ENCODE assay signal across 9 cellular contexts in genomic region chr18:13613591-13614317, GRCh38.
DNase-seq lines count a peak whose midpoint lies in the region; ATAC-seq and TF ChIP-seq lines count a peak whose summit lies in the region.
"Had no signal": no experiment of that assay in that cellular context is flagged by ENCODE, and none has a peak within 500 bp of the region (broad histone marks: within the 10 kb centered on the region; RNA-seq: fewer than 3 reads in every experiment).

No MANE protein-coding gene starts in this region.

- peak overlapping the region; percentile 8 to 90 (median 81) for H3K4me3 Mint-ChIP-seq in CD8-positive, alpha-beta memory T cell
- peak overlapping the region; percentile 78 for H3K4me3 Mint-ChIP-seq in activated CD4-positive, alpha-beta memory T cell treated with anti-CD3 and anti-CD28 coated beads for 36 hours
- H3K4me3 Mint-ChIP-seq in naive B cell, result peak overlapping the region; percentile 83 to 98 (median 90)

- peaks cover 52% of the 10 kb centered on the region for H3K4me1 ChIP-seq in CD8-positive, alpha-beta memory T cell (ENCODE audit: insufficient read depth, low read length)
- no peaks in the 10 kb centered on the region for H3K4me1 ChIP-seq in right lobe of liver

- POLR2A ChIA-PET in CD8-positive, alpha-beta memory T cell (lab: Charles Lee), result interaction anchor here (0.7 to 1.0 kb wide), 2 partner anchors 36 to 76 kb away, joined by 3 read pairs; no protein-coding TSS in a partner anchor
- POLR2A ChIA-PET in activated CD4-positive, alpha-beta memory T cell treated with anti-CD3 and anti-CD28 coated beads for 36 hours (lab: Charles Lee), result interaction anchor here (1.2 to 4.7 kb wide), 8 partner anchors 26 to 348 kb away, joined by 3 to 39 read pairs (median 8); partner anchors contain the start of genes FAM210A and RNMT

- no peaks in the 10 kb centered on the region for H3K36me3 ChIP-seq in CD8-positive, alpha-beta memory T cell (ENCODE audit: insufficient read depth, low read length)
- H3K36me3 ChIP-seq in right lobe of liver, result no peaks in the 10 kb centered on the region

- intact Hi-C loops in activated CD4-positive, alpha-beta memory T cell treated with anti-CD3 and anti-CD28 coated beads for 36 hours (cut with micrococcal nuclease), result loop anchor here (2.0 to 5.0 kb wide), 5 partner anchors 113 to 396 kb away; partner anchors contain the start of genes FAM210A, LDLRAD4 and RNMT
- intact Hi-C loops in right lobe of liver (cut with DNase I), result no loop called here

- no peak for TF ChIP-seq POLR2A in right lobe of liver (IDR thresholded peaks at IDR 0.05)

- H3K4me3 ChIP-seq in CD8-positive, alpha-beta memory T cell (ENCODE audit: low read length), result no peak overlapping the region
- H3K4me3 ChIP-seq in right lobe of liver, result no peak overlapping the region

- CTCF ChIA-PET in CD8-positive, alpha-beta memory T cell (lab: Charles Lee), result interaction anchor here (0.9 to 2.3 kb wide), 8 partner anchors 15 to 395 kb away, joined by 3 to 6 read pairs (median 3); partner anchors contain the start of gene LDLRAD4
- CTCF ChIA-PET in activated CD4-positive, alpha-beta memory T cell treated with anti-CD3 and anti-CD28 coated beads for 36 hours (lab: Charles Lee), result interaction anchor here (1.2 to 9.5 kb wide), 7 partner anchors 15 to 398 kb away, joined by 3 to 86 read pairs (median 6); no protein-coding TSS in a partner anchor

- TF ChIP-seq CTCF in right lobe of liver (IDR thresholded peaks at IDR 0.05), result no peak

- H3K27me3 ChIP-seq in CD8-positive, alpha-beta memory T cell (ENCODE audit: insufficient read depth, low read length, poor library complexity, severe bottlenecking), result no peaks in the 10 kb centered on the region
- H3K27me3 ChIP-seq in right lobe of liver, result no peaks in the 10 kb centered on the region

- H3K27ac Mint-ChIP-seq in CD8-positive, alpha-beta memory T cell, result peak overlapping the region; percentile 2 to 97 (median 76)
- peak overlapping the region; percentile 92 for H3K27ac Mint-ChIP-seq in activated CD4-positive, alpha-beta memory T cell treated with anti-CD3 and anti-CD28 coated beads for 36 hours
- H3K27ac Mint-ChIP-seq in naive B cell, result peak overlapping the region; percentile 98 to 100 (median 100)

- H3K36me3 Mint-ChIP-seq in CD8-positive, alpha-beta memory T cell, result peaks cover 0 to 4% (median 0%) of the 10 kb centered on the region in 3 donors
- peaks cover 3% of the 10 kb centered on the region for H3K36me3 Mint-ChIP-seq in activated CD4-positive, alpha-beta memory T cell treated with anti-CD3 and anti-CD28 coated beads for 36 hours
- H3K36me3 Mint-ChIP-seq in naive B cell, result no peaks in the 10 kb centered on the region

- peaks cover 68 to 98% (median 80%) of the 10 kb centered on the region in 3 donors for H3K4me1 Mint-ChIP-seq in CD8-positive, alpha-beta memory T cell
- peaks cover 89% of the 10 kb centered on the region for H3K4me1 Mint-ChIP-seq in activated CD4-positive, alpha-beta memory T cell treated with anti-CD3 and anti-CD28 coated beads for 36 hours (ENCODE audit: low read depth)
- peaks cover 70 to 83% (median 81%) of the 10 kb centered on the region in 3 donors for H3K4me1 Mint-ChIP-seq in naive B cell

- H3K27ac ChIP-seq in CD8-positive, alpha-beta memory T cell (ENCODE audit: low read depth, low read length), result no peak overlapping the region
- no peak overlapping the region for H3K27ac ChIP-seq in right lobe of liver

- DNase-seq in CD8-positive, alpha-beta memory T cell, result peak in 1 of 5 donors; percentile 28
- DNase-seq in activated CD4-positive, alpha-beta memory T cell treated with anti-CD3 and anti-CD28 coated beads for 36 hours, result peak; percentile 20
- peak; percentile 81 for DNase-seq in naive B cell
- DNase-seq in DMS114 treated with DMSO at 0.1 percent for 48 hours (lab: John Stamatoyannopoulos, UW; ENCODE audit: unreplicated experiment), result no peak
- no peak for DNase-seq in right lobe of liver
- no peak for DNase-seq in NCI-H446 (lab: John Stamatoyannopoulos, UW)
- DNase-seq in glomerular visceral epithelial cell (ENCODE audit: extremely low spot score), result no peak
- DNase-seq: NCI-H1930 had no signal

- H3K9me3 Mint-ChIP-seq in CD8-positive, alpha-beta memory T cell, result no peaks in the 10 kb centered on the region
- H3K9me3 Mint-ChIP-seq in activated CD4-positive, alpha-beta memory T cell treated with anti-CD3 and anti-CD28 coated beads for 36 hours, result no peaks in the 10 kb centered on the region
- H3K9me3 Mint-ChIP-seq in naive B cell, result no peaks in the 10 kb centered on the region

- H3K27me3 Mint-ChIP-seq in CD8-positive, alpha-beta memory T cell, result peaks cover 0 to 15% of the 10 kb centered on the region in 2 donors
- H3K27me3 Mint-ChIP-seq in activated CD4-positive, alpha-beta memory T cell treated with anti-CD3 and anti-CD28 coated beads for 36 hours, result no peaks in the 10 kb centered on the region
- no peaks in the 10 kb centered on the region for H3K27me3 Mint-ChIP-seq in naive B cell

- 77% methylated on average over 8 of the region's 18 CpGs for WGBS in right lobe of liver (ENCODE audit: insufficient coverage, low coverage, low lambda C conversion rate, missing lambda C conversion rate)

- no peaks in the 10 kb centered on the region for H3K9me3 ChIP-seq in CD8-positive, alpha-beta memory T cell (ENCODE audit: low read length)
- no peaks in the 10 kb centered on the region for H3K9me3 ChIP-seq in right lobe of liver

- peak; percentile 18 for ATAC-seq in GM19351 (IDR thresholded peaks at IDR 0.05; ENCODE audit: unreplicated experiment)
- peak; percentile 37 to 46 for ATAC-seq in naive B cell (ENCODE audit: low read depth in 2 of 2)
- ATAC-seq in right lobe of liver, result no peak

Comparison
In these comparisons a context has a peak if more than half of its experiments do, and no peak if none do; other contexts are left out.
1. DNase-seq: peak in activated CD4-positive, alpha-beta memory T cell treated with anti-CD3 and anti-CD28 coated beads for 36 hours (single experiment) and naive B cell (single experiment); none in DMS114 treated with DMSO at 0.1 percent for 48 hours (single experiment), right lobe of liver (0 of 3), NCI-H446 (0 of 2) and glomerular visceral epithelial cell (single experiment).
2. ATAC-seq: peak in GM19351 (single experiment) and naive B cell (2 of 2); none in right lobe of liver (0 of 4).
3. Peak in every context shown above with its lines, with median percentiles within 50 percentile points of each other: H3K27ac Mint-ChIP-seq and H3K4me3 Mint-ChIP-seq.